ENCODE assay signal across 7 cellular contexts in the genomic region with DNA sequence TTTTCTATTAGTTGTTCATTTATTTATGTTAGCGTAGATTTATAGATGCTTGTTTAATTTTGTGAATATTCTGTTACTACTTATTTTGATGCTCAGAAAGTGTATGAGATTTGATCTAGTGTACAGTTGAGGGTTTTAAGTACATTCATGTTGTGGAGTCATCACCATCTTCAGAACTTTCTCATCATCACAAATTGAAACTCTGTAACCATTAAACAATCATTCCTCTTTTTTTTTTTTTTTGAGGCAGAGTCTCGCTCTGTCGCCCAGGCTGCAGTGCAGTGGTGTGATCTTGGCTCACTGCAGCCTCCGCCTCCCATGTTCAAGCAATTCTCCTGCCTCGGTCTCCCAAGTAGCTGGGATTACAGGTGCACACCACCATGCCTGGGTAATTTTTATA.
A peak's percentile ranks its signal among the peaks of the same experiment; 100 is the strongest.
DNase-seq lines count a peak whose midpoint lies in the region; ATAC-seq and TF ChIP-seq lines count a peak whose summit lies in the region.
"Not testable (repeated sequence)": the region's sequence is repeated elsewhere in the genome, so short reads cannot be mapped to it uniquely, and the experiment has no call there.

No MANE protein-coding gene starts in this region.

- not testable (repeated sequence) for H3K27me3 Mint-ChIP-seq in T-helper 2 cell treated with Interferon-gamma antibody and Interleukin-4, amounts not matched to agents 5 μg/mL and 100 μg/mL, for 36 hours (ENCODE audit: low read depth); nephron progenitor cell (ENCODE audit: low read depth, poor library complexity)

- ATAC-seq in GM19025 (IDR thresholded peaks at IDR 0.05; ENCODE audit: low read depth, unreplicated experiment) (peak; percentile 40), GM21423 (IDR thresholded peaks at IDR 0.05; ENCODE audit: unreplicated experiment) (peak; percentile 31), HG02642 (IDR thresholded peaks at IDR 0.05; ENCODE audit: poor library complexity, unreplicated experiment) (peak; percentile 38), HG02981 (IDR thresholded peaks at IDR 0.05; ENCODE audit: unreplicated experiment) (peak; percentile 38), HG03354 (IDR thresholded peaks at IDR 0.05; ENCODE audit: poor library complexity, severe bottlenecking, unreplicated experiment) (peak; percentile 48)

- H3K27ac Mint-ChIP-seq in T-helper 2 cell treated with Interferon-gamma antibody and Interleukin-4, amounts not matched to agents 5 μg/mL and 100 μg/mL, for 36 hours: peak overlapping the region; percentile 73
- peak overlapping the region; percentile 41 for H3K27ac Mint-ChIP-seq in nephron progenitor cell

- H3K36me3 Mint-ChIP-seq in T-helper 2 cell treated with Interferon-gamma antibody and Interleukin-4, amounts not matched to agents 5 μg/mL and 100 μg/mL, for 36 hours (ENCODE audit: low read depth): peaks cover 63% of the 10 kb centered on the region
- peaks cover 91% of the 10 kb centered on the region for H3K36me3 Mint-ChIP-seq in nephron progenitor cell (ENCODE audit: low read depth)

- not testable (repeated sequence) for TF ChIP-seq CTCF in nephron progenitor cell (IDR thresholded peaks at IDR 0.05)

- not testable (repeated sequence) for H3K4me3 Mint-ChIP-seq in T-helper 2 cell treated with Interferon-gamma antibody and Interleukin-4, amounts not matched to agents 5 μg/mL and 100 μg/mL, for 36 hours; nephron progenitor cell

- H3K9me3 Mint-ChIP-seq in T-helper 2 cell treated with Interferon-gamma antibody and Interleukin-4, amounts not matched to agents 5 μg/mL and 100 μg/mL, for 36 hours; nephron progenitor cell: not testable (repeated sequence)

- peaks cover 15% of the 10 kb centered on the region for H3K4me1 Mint-ChIP-seq in T-helper 2 cell treated with Interferon-gamma antibody and Interleukin-4, amounts not matched to agents 5 μg/mL and 100 μg/mL, for 36 hours (ENCODE audit: low read depth)
- not testable (repeated sequence) for H3K4me1 Mint-ChIP-seq in nephron progenitor cell

- DNase-seq in T-helper 2 cell treated with Interferon-gamma antibody and Interleukin-4, amounts not matched to agents 5 μg/mL and 100 μg/mL, for 36 hours (ENCODE audit: low spot score); nephron progenitor cell: not testable (repeated sequence)
